Comparison of ENCODE assay signal across 16 cellular contexts in genomic region chr11:35688023-35688422, GRCh38. TPM values are rescaled to one million over a fixed set of nuclear protein-coding genes. Genes with fewer than 3 reads are reported as not detected.
DNase-seq lines count a peak whose midpoint lies in the region; ATAC-seq, FAIRE-seq and TF ChIP-seq lines count a peak whose summit lies in the region.
"Had no signal": no experiment of that assay in that cellular context is flagged by ENCODE, and none has a peak within 500 bp of the region (broad histone marks: within the 10 kb centered on the region; RNA-seq: fewer than 3 reads in every experiment).

No MANE protein-coding gene starts in this region.

- H3K27me3 ChIP-seq in IMR-90 (ENCODE audit: control insufficient read depth, insufficient read depth, low read length) (no peaks in the 10 kb centered on the region), endothelial cell of umbilical vein (ENCODE audit: control insufficient read depth in 2 of 2, insufficient read depth in 2 of 2, low read length in 2 of 2) (no peaks in the 10 kb centered on the region), prostate gland (replicated peaks; ENCODE audit: insufficient read depth) (no peaks in the 10 kb centered on the region)

- H2BK120ac ChIP-seq in IMR-90 (ENCODE audit: low read depth, low read length), result no peak overlapping the region

- peaks cover 20 to 51% of the 10 kb centered on the region in 2 experiments for H3K79me1 ChIP-seq in IMR-90 (ENCODE audit: low read depth in 1 of 2, low read length in 2 of 2)

- FAIRE-seq in endothelial cell of umbilical vein (lab: Jason Lieb, UNC) (peak; percentile 66), GM12892 (lab: Jason Lieb, UNC) (no peak)
- FAIRE-seq: islet of Langerhans had no signal

- no peak overlapping the region for H3K14ac ChIP-seq in IMR-90 (replicated peaks; ENCODE audit: low read depth, low read length)

- H3K4me3 ChIP-seq in IMR-90 (ENCODE audit: insufficient read depth, low read depth, low read length) (no peak overlapping the region), endothelial cell of umbilical vein (replicated peaks in 1 of 3; ENCODE audit: insufficient read depth in 1 of 3, low read depth in 1 of 3, low read length in 3 of 3) (no peak overlapping the region), prostate gland (no peak overlapping the region)
- H3K4me3 ChIP-seq: mucosa of descending colon, PC-9 had no signal

- TF ChIP-seq CTCF in IMR-90 (conservative IDR thresholded peaks at IDR 0.05; ENCODE audit: low read depth, low read length), result no peak
- TF ChIP-seq CTCF in endothelial cell of umbilical vein (IDR thresholded peaks at IDR 0.05; ENCODE audit: extremely low read depth in 1 of 2, insufficient read depth in 1 of 2, low read depth in 1 of 2, low read length in 2 of 2), result no peak
- no peak for TF ChIP-seq CTCF in prostate gland (IDR thresholded peaks at IDR 0.05)
- TF ChIP-seq CTCF in GM10266 (IDR thresholded peaks at IDR 0.05; ENCODE audit: control insufficient read depth, insufficient read depth, low read depth, missing control alignments), result no peak

- no peak overlapping the region for H4K8ac ChIP-seq in IMR-90 (ENCODE audit: low read depth in 2 of 2, low read length in 2 of 2)

- H2AK5ac ChIP-seq in IMR-90 (ENCODE audit: low read depth, low read length), result no peak overlapping the region

- TF ChIP-seq POLR2A in IMR-90 (IDR thresholded peaks at IDR 0.05; ENCODE audit: low read depth, low read length) (no peak), endothelial cell of umbilical vein (IDR thresholded peaks at IDR 0.05; ENCODE audit: low read depth, low read length) (no peak), GM12892 (IDR thresholded peaks at IDR 0.05; ENCODE audit: low read depth, low read length) (no peak), prostate gland (IDR thresholded peaks at IDR 0.05) (no peak)

- H3K79me2 ChIP-seq in endothelial cell of umbilical vein (ENCODE audit: control insufficient read depth, insufficient read depth, low read length), result peaks cover 25% of the 10 kb centered on the region

- BruUV-seq in IMR-90 (replicated peaks; lab: Mats Ljungman, UMichigan) (no TSS peak), endothelial cell of umbilical vein (replicated peaks; lab: Mats Ljungman, UMichigan) (no TSS peak)

- H3K9ac ChIP-seq in IMR-90 (ENCODE audit: low read depth, low read length), result no peak overlapping the region
- H3K9ac ChIP-seq in endothelial cell of umbilical vein (replicated peaks; ENCODE audit: extremely low read depth, insufficient read depth, low read length), result no peak overlapping the region

- no peak overlapping the region for H2AK9ac ChIP-seq in IMR-90 (replicated peaks; ENCODE audit: low read depth, low read length, poor library complexity)

- H3K56ac ChIP-seq in IMR-90 (ENCODE audit: extremely low read depth, insufficient read depth, low read length), result no peak overlapping the region

- CTCF ChIA-PET in IMR-90 (lab: Yijun Ruan, JAX) (no interaction called here), endothelial cell of umbilical vein (lab: Charles Lee) (interaction anchor here (1.4 to 1.8 kb wide), 2 partner anchors 134 to 561 kb away, joined by 3 to 9 read pairs; no protein-coding TSS in a partner anchor)

- H3K4me1 ChIP-seq in IMR-90 (ENCODE audit: control insufficient read depth, insufficient read depth, low read length) (no peaks in the 10 kb centered on the region), endothelial cell of umbilical vein (ENCODE audit: control insufficient read depth, extremely low read depth, insufficient read depth, low read length) (peaks cover 17% of the 10 kb centered on the region), prostate gland (replicated peaks) (no peaks in the 10 kb centered on the region)

- H2AFZ ChIP-seq in IMR-90 (replicated peaks; ENCODE audit: low read length, poor library complexity) (no peak overlapping the region), endothelial cell of umbilical vein (ENCODE audit: low read depth, low read length) (no peak overlapping the region)
- H2AFZ ChIP-seq: PC-9 had no signal

- no peak overlapping the region for H4K5ac ChIP-seq in IMR-90 (ENCODE audit: low read depth, low read length)

- ATAC-seq in IMR-90 (ENCODE audit: low read depth), result peak; percentile 62
- ATAC-seq: activated CD8-positive, alpha-beta memory T cell treated with anti-CD3 and anti-CD28 coated beads, Interleukin-2, amount 10 ng/mL, durations not matched to agents 7 days and 5 days; mucosa of descending colon had no signal

- intact Hi-C loops in IMR-90 (cut with micrococcal nuclease) (no loop called here), endothelial cell of umbilical vein (cut with micrococcal nuclease) (no loop called here), prostate gland (cut with DNase I) (no loop called here)

- H3K4me2 ChIP-seq in IMR-90 (ENCODE audit: low read depth, low read length) (no peak overlapping the region), endothelial cell of umbilical vein (ENCODE audit: insufficient read depth, low read length) (peak overlapping the region; percentile 8)
- H3K4me2 ChIP-seq: PC-9 had no signal

- POLR2A ChIA-PET in IMR-90 (lab: Charles Lee; ENCODE audit: unreplicated experiment) (no interaction called here), endothelial cell of umbilical vein (lab: Charles Lee) (no interaction called here)

- no peak overlapping the region for H4K91ac ChIP-seq in IMR-90 (ENCODE audit: insufficient read depth, low read depth, low read length)

- no peaks in the 10 kb centered on the region for H3K9me3 ChIP-seq in IMR-90 (ENCODE audit: control insufficient read depth, insufficient read depth, low read length)
- H3K9me3 ChIP-seq in endothelial cell of umbilical vein (replicated peaks; ENCODE audit: control insufficient read depth, insufficient read depth, low read length), result no peaks in the 10 kb centered on the region
- no peaks in the 10 kb centered on the region for H3K9me3 ChIP-seq in prostate gland
- H3K9me3 ChIP-seq: mucosa of descending colon had no signal

- H3K9me1 ChIP-seq in IMR-90 (ENCODE audit: insufficient read depth, low read length) (no peaks in the 10 kb centered on the region), endothelial cell of umbilical vein (replicated peaks; ENCODE audit: control insufficient read depth, extremely low read depth, insufficient read depth, low read length) (no peaks in the 10 kb centered on the region)

- in situ Hi-C loops in IMR-90 (cut with MboI; ENCODE audit: low sequenced_read_pairs), result no loop called here

- H3K27ac ChIP-seq in IMR-90 (ENCODE audit: insufficient read depth, low read length) (no peak overlapping the region), endothelial cell of umbilical vein (ENCODE audit: insufficient read depth, low read depth, low read length) (no peak overlapping the region), prostate gland (no peak overlapping the region)
- H3K27ac ChIP-seq: PC-9, VCaP had no signal

- H3K23ac ChIP-seq in IMR-90 (ENCODE audit: low read depth, low read length), result no peak overlapping the region

- peaks cover 12% of the 10 kb centered on the region for H3K36me3 ChIP-seq in IMR-90 (ENCODE audit: control insufficient read depth, insufficient read depth, low read length)
- H3K36me3 ChIP-seq in endothelial cell of umbilical vein (ENCODE audit: control insufficient read depth in 2 of 2, extremely low read depth in 1 of 2, insufficient read depth in 2 of 2, low read length in 2 of 2), result peaks cover 0 to 2% of the 10 kb centered on the region in 2 experiments
- H3K36me3 ChIP-seq in prostate gland, result no peaks in the 10 kb centered on the region

- no peak overlapping the region for H3K4ac ChIP-seq in IMR-90 (ENCODE audit: low read depth, low read length)

- H4K20me1 ChIP-seq in IMR-90 (ENCODE audit: insufficient read depth, low read length) (peaks cover 9% of the 10 kb centered on the region; the same call in 1 of the 2 replicates), endothelial cell of umbilical vein (replicated peaks; ENCODE audit: control insufficient read depth, extremely low read depth, insufficient read depth, low read length) (peaks cover 3% of the 10 kb centered on the region)

- TF ChIP-seq RAD21 in IMR-90 (IDR thresholded peaks at IDR 0.05; ENCODE audit: low read length), result no peak

- H2BK20ac ChIP-seq in IMR-90 (ENCODE audit: low read depth, low read length), result no peak overlapping the region

- H2BK15ac ChIP-seq in IMR-90 (ENCODE audit: low read depth, low read length), result no peak overlapping the region

- no peak overlapping the region for H2BK5ac ChIP-seq in IMR-90 (ENCODE audit: low read depth, low read length, poor library complexity, severe bottlenecking)

- DNase-seq in EH (ENCODE audit: low read depth) (peak; percentile 63), IMR-90 (peak; percentile 71), endothelial cell of umbilical vein (ENCODE audit: low read depth, low spot score) (peak; percentile 48), renal cortical epithelial cell (ENCODE audit: low read depth) (peak; percentile 42), OCI-M1 (lab: John Stamatoyannopoulos, UW) (no peak), GM12892 (ENCODE audit: insufficient read length) (no peak), prostate gland (ENCODE audit: low spot score) (no peak), GM10266 (ENCODE audit: extremely low spot score) (no peak)
- DNase-seq: activated CD8-positive, alpha-beta memory T cell treated with anti-CD3 and anti-CD28 coated beads, Interleukin-2, amount 10 ng/mL, durations not matched to agents 7 days and 5 days; CD4-positive, CD25-positive, alpha-beta regulatory T cell; KG1; mucosa of descending colon; PC-9; substantia nigra had no signal

- dilution Hi-C loops in IMR-90 (cut with HindIII; ENCODE audit: low sequenced_read_pairs, unreplicated experiment) (no loop called here), endothelial cell of umbilical vein (cut with MboI; ENCODE audit: extremely low pct_ligation_motif_present, low sequenced_read_pairs) (no loop called here)

- no peak overlapping the region for H3K18ac ChIP-seq in IMR-90 (ENCODE audit: low read depth, low read length)

TF ChIP-seq in IMR-90, 13 proteins besides CTCF, POLR2A, EP300 and RAD21 (continues in another document):
- no peak for TF ChIP-seq MAFK (IDR thresholded peaks at IDR 0.05; ENCODE audit: low read depth, low read length)

RNA-seq across cellular contexts. Expression of gene TRIM44, which starts 25.4 kb away (rescaled TPM):
- 99.4 and 104 TPM in 2 replicates for total RNA-seq in IMR-90 (2012; rRNA removed)
- polyA plus RNA-seq in IMR-90 (2012; rRNA removed), result 43.8 and 50.7 TPM in 2 replicates
- polyA plus RNA-seq in IMR-90 (2012; cell fraction: cytosol; rRNA removed), result 14.3 and 35.8 TPM in 2 replicates
- 14.1 and 56.8 TPM in 2 replicates for polyA plus RNA-seq in IMR-90 (2012; cell fraction: nucleus; rRNA removed; ENCODE audit: low replicate concordance)
- 62.3 and 72.0 TPM in 2 replicates for total RNA-seq in endothelial cell of umbilical vein
- polyA plus RNA-seq in endothelial cell of umbilical vein, result 20.9 and 31.7 TPM in 2 replicates
- polyA plus RNA-seq in endothelial cell of umbilical vein (2011; cell fraction: cytosol; rRNA removed), result 48.7 and 50.3 TPM in 2 replicates
- polyA plus RNA-seq in endothelial cell of umbilical vein (2011; cell fraction: nucleus; rRNA removed), result 82.4 and 92.5 TPM in 2 replicates
- polyA plus RNA-seq in endothelial cell of umbilical vein (2012), result 48.1 and 49.6 TPM in 2 replicates
- polyA minus RNA-seq in endothelial cell of umbilical vein, result 108 and 131 TPM in 2 replicates
- 56.6 TPM for polyA minus RNA-seq in endothelial cell of umbilical vein (2011; cell fraction: cytosol; rRNA and poly(A)+ RNA removed)
- polyA minus RNA-seq in endothelial cell of umbilical vein (2011; cell fraction: nucleus; rRNA and poly(A)+ RNA removed), result 21.0 and 29.0 TPM in 2 replicates
- 8.9 and 24.1 TPM in 2 replicates for total RNA-seq in renal cortical epithelial cell
- polyA plus RNA-seq in GM12892 (2012; ENCODE audit: missing spikeins), result 22.2 TPM
- 10 to 100 TPM; 30.6 to 33.2 TPM for total RNA-seq in prostate gland

Comparison
In these comparisons a context has a peak if more than half of its experiments do, and no peak if none do; other contexts are left out.
1. DNase-seq: peak in EH (single experiment), IMR-90 (single experiment), endothelial cell of umbilical vein (single experiment) and renal cortical epithelial cell (single experiment); none in OCI-M1 (single experiment), GM12892 (single experiment), prostate gland (single experiment) and GM10266 (single experiment).